17 cellular contexts compared by ENCODE assay signal in the genomic region with DNA sequence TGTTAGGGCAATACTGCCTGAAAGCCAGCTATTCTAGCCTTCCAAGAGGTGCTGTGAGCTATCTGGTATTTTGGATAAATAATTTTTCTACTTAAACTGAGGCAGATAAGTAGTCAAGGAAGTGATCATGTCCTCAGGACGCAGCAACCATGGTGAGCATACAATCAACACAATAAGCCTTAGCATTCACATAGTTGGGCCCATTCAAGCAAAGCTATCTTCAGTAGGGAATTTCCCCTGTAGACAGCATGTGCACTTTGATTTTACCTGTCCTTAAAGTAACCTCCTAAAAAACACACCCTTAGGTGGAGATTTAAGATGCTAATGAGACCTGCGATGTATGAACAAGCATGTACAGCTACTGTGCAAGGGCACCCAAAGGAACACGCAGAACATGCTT.
DNase-seq lines count a peak whose midpoint lies in the region; ATAC-seq, FAIRE-seq and TF ChIP-seq lines count a peak whose summit lies in the region.
"Had no signal": no experiment of that assay in that cellular context is flagged by ENCODE, and none has a peak within 500 bp of the region (broad histone marks: within the 10 kb centered on the region; RNA-seq: fewer than 3 reads in every experiment).

No MANE protein-coding gene starts in this region.

- DNase-seq in GM12865 (ENCODE audit: low read depth) = peak; percentile 24
- no peak for DNase-seq in HTR-8/SVneo (ENCODE audit: insufficient read length, low spot score)
- DNase-seq in NCI-H526 treated with DMSO at 0.1 percent for 48 hours (lab: John Stamatoyannopoulos, UW) = no peak
- DNase-seq in mucosa of descending colon = no peak
- DNase-seq: AML-193; Caco-2; CD4-positive, alpha-beta T cell; HCEC 1CT; Kasumi-1; KG1 had no signal

- no peaks in the 10 kb centered on the region for H3K27me3 ChIP-seq in neuron (ENCODE audit: insufficient read depth, low read length)

- FAIRE-seq in HTR-8/SVneo (lab: Jason Lieb, UNC) = peak; percentile 75
- FAIRE-seq: A549, D721Med, G401.6, GM18507 had no signal

- peak; percentile 65 for ATAC-seq in GM18868 (IDR thresholded peaks at IDR 0.05; ENCODE audit: unreplicated experiment)
- no peak for ATAC-seq in HG02870 (IDR thresholded peaks at IDR 0.05; ENCODE audit: unreplicated experiment)
- ATAC-seq in mucosa of descending colon = no peak
- ATAC-seq: A549 had no signal

- no peaks in the 10 kb centered on the region for H3K36me3 ChIP-seq in neuron (ENCODE audit: insufficient read depth, low read length)
- H3K36me3 ChIP-seq in mucosa of descending colon (ENCODE audit: low read depth) = no peaks in the 10 kb centered on the region

- no peaks in the 10 kb centered on the region for H3K4me1 ChIP-seq in neuron (ENCODE audit: insufficient read depth, low read length)
- H3K4me1 ChIP-seq in mucosa of descending colon (ENCODE audit: low read depth) = no peaks in the 10 kb centered on the region
- H3K4me1 ChIP-seq: A549, Caco-2 had no signal

- H3K9me3 ChIP-seq in neuron (ENCODE audit: low read length) (no peaks in the 10 kb centered on the region), mucosa of descending colon (peaks cover 36% of the 10 kb centered on the region)
- H3K9me3 ChIP-seq: A549, Caco-2 had no signal

- no peak overlapping the region for H3K4me3 ChIP-seq in GM12865 (ENCODE audit: low read depth, low read length)
- no peak overlapping the region for H3K4me3 ChIP-seq in neuron (ENCODE audit: low read length)
- H3K4me3 ChIP-seq in mucosa of descending colon = no peak overlapping the region
- H3K4me3 ChIP-seq: A549 had no signal

- peak overlapping the region; percentile 10 for H2AFZ ChIP-seq in neuron (ENCODE audit: low read depth, low read length)

- TF ChIP-seq CTCF in GM12865 (IDR thresholded peaks at IDR 0.05; ENCODE audit: insufficient read depth, low read depth, low read length, missing control alignments) (no peak), mucosa of descending colon (IDR thresholded peaks at IDR 0.05) (no peak)

- intact Hi-C loops in mucosa of descending colon (cut with DNase I, micrococcal nuclease) = no loop called here
